Comparison of ENCODE assay signal across 9 cellular contexts in genomic region chr13:19861762-19862161, GRCh38. TPM values are rescaled to one million over a fixed set of nuclear protein-coding genes. Genes with fewer than 3 reads are reported as not detected.
DNase-seq lines count a peak whose midpoint lies in the region; ATAC-seq and TF ChIP-seq lines count a peak whose summit lies in the region.
"Had no signal": no experiment of that assay in that cellular context is flagged by ENCODE, and none has a peak within 500 bp of the region (broad histone marks: within the 10 kb centered on the region; RNA-seq: fewer than 3 reads in every experiment).

No MANE protein-coding gene starts in this region.

- BruUV-seq in mammary epithelial cell (replicated peaks; lab: Mats Ljungman, UMichigan) = no TSS peak

- no peaks in the 10 kb centered on the region for H3K27me3 ChIP-seq in heart right ventricle
- H3K27me3 ChIP-seq in mammary epithelial cell (ENCODE audit: insufficient read depth, low read length) = no peaks in the 10 kb centered on the region
- H3K27me3 ChIP-seq in mucosa of rectum (ENCODE audit: control insufficient read depth in 2 of 2, insufficient read depth in 2 of 2, low read length in 2 of 2) = no peaks in the 10 kb centered on the region
- no peaks in the 10 kb centered on the region for H3K27me3 ChIP-seq in vagina

- H3K9me3 ChIP-seq in heart right ventricle = no peaks in the 10 kb centered on the region
- H3K9me3 ChIP-seq in mammary epithelial cell (replicated peaks; ENCODE audit: insufficient read depth, low read length) = no peaks in the 10 kb centered on the region
- no peaks in the 10 kb centered on the region for H3K9me3 ChIP-seq in mucosa of rectum (ENCODE audit: control insufficient read depth in 2 of 2, low read length in 2 of 2)
- H3K9me3 ChIP-seq in vagina = no peaks in the 10 kb centered on the region

- H3K9ac ChIP-seq in mammary epithelial cell (ENCODE audit: insufficient read depth, low read length) = peak overlapping the region; percentile 82
- peak overlapping the region; percentile 74 to 80 for H3K9ac ChIP-seq in mucosa of rectum (ENCODE audit: low read depth in 1 of 2, low read length in 2 of 2)

- dilution Hi-C loops in mammary epithelial cell (cut with HindIII; ENCODE audit: low sequenced_read_pairs) = no loop called here

- CTCF ChIA-PET in mammary epithelial cell (lab: Charles Lee; ENCODE audit: low non-redundant PET) = no interaction called here

- TF ChIP-seq CTCF in heart right ventricle (IDR thresholded peaks at IDR 0.05) (no peak), mammary epithelial cell (conservative IDR thresholded peaks at IDR 0.05 in 1 of 2, IDR thresholded peaks at IDR 0.05 in 1 of 2; ENCODE audit: extremely low read depth in 1 of 2, insufficient read depth in 1 of 2, low read depth in 1 of 2, low read length in 2 of 2) (no peak), vagina (IDR thresholded peaks at IDR 0.05) (no peak)

- H3K27ac ChIP-seq in heart right ventricle = peak overlapping the region in 9 of 10 donors; percentile 98 to 100 (median 99)
- H3K27ac ChIP-seq in mammary epithelial cell (ENCODE audit: insufficient read depth, low read depth, low read length) = peak overlapping the region; percentile 80
- H3K27ac ChIP-seq in mucosa of rectum (ENCODE audit: low read depth in 2 of 2, low read length in 2 of 2) = peak overlapping the region in 1 of 2 donors; percentile 98
- peak overlapping the region; percentile 98 for H3K27ac ChIP-seq in vagina

- DNase-seq in heart right ventricle (no peak), left ventricle myocardium superior (no peak), mammary epithelial cell (no peak), vagina (ENCODE audit: extremely low spot score in 2 of 2) (no peak), cerebellar cortex (ENCODE audit: low spot score) (no peak), NCI-H510A treated with DMSO at 0.1 percent for 48 hours (lab: John Stamatoyannopoulos, UW) (no peak), SHP77 (lab: John Stamatoyannopoulos, UW) (no peak)
- DNase-seq: NCI-H1092 had no signal

- peaks cover 0 to 28% (median 23%) of the 10 kb centered on the region in 9 donors for H3K4me1 ChIP-seq in heart right ventricle
- peaks cover 16% of the 10 kb centered on the region for H3K4me1 ChIP-seq in mammary epithelial cell (ENCODE audit: insufficient read depth, low read length)
- peaks cover 7 to 9% of the 10 kb centered on the region in 2 donors for H3K4me1 ChIP-seq in mucosa of rectum (ENCODE audit: control insufficient read depth in 2 of 2, insufficient read depth in 2 of 2, low read length in 2 of 2)
- H3K4me1 ChIP-seq in vagina = peaks cover 46% of the 10 kb centered on the region

- H4K20me1 ChIP-seq in mammary epithelial cell (ENCODE audit: insufficient read depth, low read length) = no peaks in the 10 kb centered on the region

- H2AFZ ChIP-seq in mammary epithelial cell (ENCODE audit: low read depth, low read length) = no peak overlapping the region

- H3K4me3 ChIP-seq in heart right ventricle (peak overlapping the region in 9 of 10 donors; percentile 79 to 94 (median 84)), mammary epithelial cell (replicated peaks in 1 of 3; ENCODE audit: insufficient read depth in 1 of 3, low read depth in 2 of 3, low read length in 3 of 3) (peak overlapping the region; percentile 58 to 75 (median 64)), mucosa of rectum (ENCODE audit: low read length in 2 of 2) (peak overlapping the region; percentile 71 to 84), vagina (peak overlapping the region; percentile 57 to 87)

- WGBS in heart right ventricle, 2 donors = 15 to 16% methylated on average over 4 of the region's 4 CpGs
- 48% methylated on average over 4 of the region's 4 CpGs for WGBS in mammary epithelial cell (ENCODE audit: low coverage, missing lambda C conversion rate)

- H3K36me3 ChIP-seq in heart right ventricle (peaks cover 0 to 28% (median 4%) of the 10 kb centered on the region in 9 donors), mammary epithelial cell (ENCODE audit: insufficient read depth, low read length) (peaks cover 5% of the 10 kb centered on the region), mucosa of rectum (ENCODE audit: control insufficient read depth in 2 of 2, insufficient read depth in 2 of 2, low read length in 2 of 2) (no peaks in the 10 kb centered on the region), vagina (no peaks in the 10 kb centered on the region)

- peaks cover 59% of the 10 kb centered on the region for H3K79me2 ChIP-seq in mammary epithelial cell (ENCODE audit: insufficient read depth, low read length)

- ATAC-seq in heart right ventricle (no peak), left ventricle myocardium superior (no peak)

- peak overlapping the region; percentile 79 for H3K4me2 ChIP-seq in mammary epithelial cell (ENCODE audit: insufficient read depth, low read depth, low read length)

- intact Hi-C loops in heart right ventricle (cut with DNase I) = loop anchor here in 8 of 10 donors (2.0 to 10.0 kb wide), 7 partner anchors 77 to 229 kb away; partner anchors contain the start of genes PSPC1 (in 8 of the 8), MPHOSPH8 (in 6 of the 8) and ZMYM2 (in 6 of the 8)
- intact Hi-C loops in left ventricle myocardium superior (cut with micrococcal nuclease) = no loop called here
- intact Hi-C loops in mammary epithelial cell (cut with micrococcal nuclease) = loop anchor here (2.0 to 10.0 kb wide), 2 partner anchors 79 to 117 kb away; partner anchors contain the start of gene PSPC1
- intact Hi-C loops in vagina (cut with DNase I) = loop anchor here (2.0 to 5.0 kb wide), 4 partner anchors 79 to 706 kb away; partner anchors contain the start of genes IFT88, PSPC1 and ZMYM2

- in situ Hi-C loops in mammary epithelial cell (cut with MboI; ENCODE audit: low sequenced_read_pairs in 2 of 2) = no loop called here

- TF ChIP-seq POLR2A in vagina (IDR thresholded peaks at IDR 0.05) = no peak

RNA-seq across cellular contexts. Expression of gene ZMYM5, which starts 1.7 kb away (rescaled TPM):
- total RNA-seq in heart right ventricle (1 to 10 TPM; 6.5 to 9.3 (median 8.0) TPM), left ventricle myocardium superior (6.4 TPM), mammary epithelial cell (10 to 100 TPM; 11.4 to 13.5 TPM), vagina (20.9 TPM)
- polyA plus RNA-seq in heart right ventricle (1 to 10 TPM; 4.2 to 6.3 TPM), mammary epithelial cell (5.1 TPM)
- polyA minus RNA-seq in mammary epithelial cell = 2.6 TPM
